In the genomic region with DNA sequence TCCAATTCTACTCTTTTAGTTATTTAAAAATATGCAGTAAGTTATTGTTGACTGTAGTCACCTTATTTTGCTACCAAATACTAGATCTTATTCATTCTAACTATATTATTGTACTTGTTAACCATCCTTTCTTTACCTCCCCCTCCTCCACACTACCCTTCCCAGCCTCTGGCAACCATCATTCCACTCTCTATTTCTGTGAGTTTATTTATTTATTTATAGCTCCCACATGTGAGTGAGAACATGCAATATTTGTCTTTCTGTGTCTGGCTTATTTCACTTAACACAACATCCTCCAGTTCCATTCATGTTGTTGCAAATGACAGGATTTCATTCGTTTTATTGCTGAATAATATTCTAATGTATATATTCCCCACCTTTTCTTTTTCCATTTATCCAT, we compare ENCODE assay signal across 9 cellular contexts.
"Had no signal": no experiment of that assay in that cellular context is flagged by ENCODE, and none has a peak within 500 bp of the region (broad histone marks: within the 10 kb centered on the region; RNA-seq: fewer than 3 reads in every experiment).

No MANE protein-coding gene starts in this region.

- ATAC-seq: GM23338, HCT116 had no signal

- H3K4me2 ChIP-seq: GM23338 had no signal

- H3K9me3 ChIP-seq: HAP-1 had no signal

- H3K4me1 ChIP-seq: HAP-1 had no signal

- H2AFZ ChIP-seq: GM23248, GM23338 had no signal

- DNase-seq: GM23248, GOT3, H7, H9, HCEC 1CT, HFFc6 had no signal

- H3K27ac ChIP-seq: GM23248 had no signal

- H3K4me3 ChIP-seq: GM23248, GM23338, HAP-1 had no signal

- H3K9ac ChIP-seq: GM23248 had no signal

- H3K36me3 ChIP-seq: HAP-1 had no signal
